8 cellular contexts compared by ENCODE assay signal in the genomic region with DNA sequence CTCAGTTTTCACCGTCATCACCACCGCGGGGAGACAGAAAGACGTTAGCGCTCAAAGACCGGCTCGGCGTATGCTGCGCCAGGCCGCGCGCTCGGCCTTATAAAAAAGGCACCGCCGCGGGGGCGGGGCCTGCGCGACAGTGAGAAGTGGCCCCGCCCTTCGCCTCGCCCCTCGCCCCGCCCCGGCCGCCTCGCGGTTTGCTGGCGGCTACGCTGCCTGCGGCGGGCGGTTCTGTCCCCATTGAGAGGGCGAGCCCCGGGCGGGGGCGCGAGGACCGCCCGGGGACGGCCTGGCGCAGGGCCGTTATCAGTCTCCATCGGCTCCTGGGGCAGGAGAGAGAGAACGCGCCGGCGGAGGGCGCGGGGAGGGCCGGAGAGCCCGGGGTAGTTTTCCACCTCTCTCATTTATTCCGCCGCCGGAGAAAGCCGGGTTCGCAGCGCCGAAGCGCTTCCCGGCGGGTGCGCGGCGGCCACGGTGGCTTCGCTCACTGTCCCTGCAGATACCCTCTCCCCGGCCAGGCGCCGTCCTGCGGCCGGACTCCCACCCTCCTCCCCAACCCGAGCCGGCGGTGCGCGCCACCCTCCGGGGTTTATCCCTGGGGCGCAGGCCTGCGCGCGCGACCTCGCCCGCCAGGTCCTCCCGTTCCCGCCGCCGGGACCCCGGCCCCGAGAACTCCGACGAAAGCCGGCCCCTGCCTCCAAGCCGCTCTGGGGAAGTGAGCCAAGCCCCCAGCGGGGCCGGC.
DNase-seq lines count a peak whose midpoint lies in the region; ATAC-seq and TF ChIP-seq lines count a peak whose summit lies in the region.

No MANE protein-coding gene starts in this region.

- H3K4me3 Mint-ChIP-seq in activated naive CD8-positive, alpha-beta T cell treated with anti-CD3 and anti-CD28 coated beads, Interleukin-2, amount 50 U/mL, for 24 hours, result peak overlapping the region; percentile 97

- TF ChIP-seq EP300 in transverse colon (IDR thresholded peaks at IDR 0.05; ENCODE audit: low read depth), result no peak

- peak; percentile 99 for TF ChIP-seq POLR2A in transverse colon (IDR thresholded peaks at IDR 0.05)

- peak; percentile 90 for ATAC-seq in HG02610 (IDR thresholded peaks at IDR 0.05; ENCODE audit: unreplicated experiment)
- ATAC-seq in activated naive CD8-positive, alpha-beta T cell treated with anti-CD3 and anti-CD28 coated beads, Interleukin-2, amount 50 U/mL, for 24 hours, result peak; percentile 79

- H3K9ac ChIP-seq in SU-DHL-6 (ENCODE audit: low read length), result peak overlapping the region; percentile 86

- peaks cover 69% of the 10 kb centered on the region for H3K4me1 Mint-ChIP-seq in activated naive CD8-positive, alpha-beta T cell treated with anti-CD3 and anti-CD28 coated beads, Interleukin-2, amount 50 U/mL, for 24 hours

- H3K9me2 ChIP-seq in SU-DHL-6 (replicated peaks; ENCODE audit: insufficient read depth, low read length), result no peaks in the 10 kb centered on the region

- H3K27me3 ChIP-seq in SU-DHL-6 (ENCODE audit: low read length) (no peaks in the 10 kb centered on the region), cardiac muscle cell (peaks cover 20% of the 10 kb centered on the region), transverse colon (no peaks in the 10 kb centered on the region)

- H3K4me3 ChIP-seq in GM12864 (ENCODE audit: low read depth, low read length), result peak overlapping the region; percentile 81
- peak overlapping the region; percentile 93 for H3K4me3 ChIP-seq in SU-DHL-6 (ENCODE audit: insufficient read depth, low read length, poor library complexity, severe bottlenecking)
- peak overlapping the region; percentile 68 for H3K4me3 ChIP-seq in cardiac muscle cell
- H3K4me3 ChIP-seq in transverse colon, result peak overlapping the region; percentile 33 to 90 (median 75)

- 1% methylated on average over 48 of the region's 97 CpGs; no CpG with 5 or more reads in 1 of the 2 donors for WGBS in transverse colon (ENCODE audit: low coverage in 1 of 2), 2 donors

- peaks cover 39% of the 10 kb centered on the region for H3K79me2 ChIP-seq in SU-DHL-6 (ENCODE audit: insufficient read depth, low read length)

- H3K36me3 ChIP-seq in SU-DHL-6 (ENCODE audit: low read length), result peaks cover 40% of the 10 kb centered on the region
- H3K36me3 ChIP-seq in cardiac muscle cell, result no peaks in the 10 kb centered on the region
- peaks cover 0 to 35% (median 8%) of the 10 kb centered on the region in 4 donors for H3K36me3 ChIP-seq in transverse colon

- in situ Hi-C loops in transverse colon (cut with MboI; ENCODE audit: low pct_ligation_motif_present in 1 of 4, low pct_unique_long_range_greater_than_20kb in 1 of 4, low sequenced_read_pairs in 3 of 4), result loop anchor here (5.0 to 25.0 kb wide), 8 partner anchors 462 to 762 kb away; no protein-coding TSS in a partner anchor

- peaks cover 24% of the 10 kb centered on the region for H4K20me1 ChIP-seq in SU-DHL-6 (ENCODE audit: low read depth, low read length)

- H3K9me3 ChIP-seq in SU-DHL-6 (ENCODE audit: insufficient read depth, low read length) (no peaks in the 10 kb centered on the region), cardiac muscle cell (ENCODE audit: low read depth) (no peaks in the 10 kb centered on the region), transverse colon (no peaks in the 10 kb centered on the region)

- intact Hi-C loops in transverse colon (cut with DNase I; ENCODE audit: low total_unique reads), result loop anchor here (5.0 to 10.0 kb wide), 2 partner anchors 460 to 707 kb away; no protein-coding TSS in a partner anchor

- H3K4me2 ChIP-seq in SU-DHL-6 (ENCODE audit: low read depth, low read length, poor library complexity, severe bottlenecking), result peak overlapping the region; percentile 91

- H3K4me1 ChIP-seq in cardiac muscle cell (ENCODE audit: low read depth), result peaks cover 5% of the 10 kb centered on the region
- H3K4me1 ChIP-seq in transverse colon, result peaks cover 0 to 30% (median 12%) of the 10 kb centered on the region in 4 donors

- peaks cover 45% of the 10 kb centered on the region for H3K36me3 Mint-ChIP-seq in activated naive CD8-positive, alpha-beta T cell treated with anti-CD3 and anti-CD28 coated beads, Interleukin-2, amount 50 U/mL, for 24 hours (ENCODE audit: low read depth)

- H3K27me3 Mint-ChIP-seq in activated naive CD8-positive, alpha-beta T cell treated with anti-CD3 and anti-CD28 coated beads, Interleukin-2, amount 50 U/mL, for 24 hours, result no peaks in the 10 kb centered on the region

- peak; percentile 7 for TF ChIP-seq CTCF in GM12864 (IDR thresholded peaks at IDR 0.05; ENCODE audit: low read depth, low read length, missing control alignments)
- TF ChIP-seq CTCF in SU-DHL-6 (IDR thresholded peaks at IDR 0.05; ENCODE audit: insufficient read depth, low read length, poor library complexity, severe bottlenecking), result no peak
- no peak for TF ChIP-seq CTCF in cardiac muscle cell (IDR thresholded peaks at IDR 0.05; ENCODE audit: low read depth, low read length)
- no peak for TF ChIP-seq CTCF in transverse colon (IDR thresholded peaks at IDR 0.05)

- peak; percentile 57 for DNase-seq in GM12864 (ENCODE audit: low read depth)
- DNase-seq in NCI-H1092 (lab: John Stamatoyannopoulos, UW), result peak; percentile 79
- DNase-seq in activated naive CD8-positive, alpha-beta T cell treated with anti-CD3 and anti-CD28 coated beads, Interleukin-2, amount 50 U/mL, for 24 hours, result peak; percentile 96
- peak; percentile 95 to 96 for DNase-seq in cardiac muscle cell (ENCODE audit: low read depth in 1 of 2, low spot score in 1 of 2)
- peak; percentile 96 for DNase-seq in pons (ENCODE audit: low spot score)
- DNase-seq in transverse colon, result peak; percentile 96

- H3K9me3 Mint-ChIP-seq in activated naive CD8-positive, alpha-beta T cell treated with anti-CD3 and anti-CD28 coated beads, Interleukin-2, amount 50 U/mL, for 24 hours, result no peaks in the 10 kb centered on the region

- peak overlapping the region; percentile 86 for H3K27ac ChIP-seq in SU-DHL-6 (ENCODE audit: low read depth, low read length)
- peak overlapping the region; percentile 24 for H3K27ac ChIP-seq in cardiac muscle cell
- peak overlapping the region; percentile 94 to 95 (median 94) for H3K27ac ChIP-seq in transverse colon

- peaks cover 62% of the 10 kb centered on the region for H3F3A ChIP-seq in SU-DHL-6 (ENCODE audit: insufficient read depth)

- H3K27ac Mint-ChIP-seq in activated naive CD8-positive, alpha-beta T cell treated with anti-CD3 and anti-CD28 coated beads, Interleukin-2, amount 50 U/mL, for 24 hours, result peak overlapping the region; percentile 96

- H2AFZ ChIP-seq in SU-DHL-6 (ENCODE audit: low read depth, low read length, severe bottlenecking), result peak overlapping the region; percentile 42

Comparison
In these comparisons a context has a peak if more than half of its experiments do, and no peak if none do; other contexts are left out.
1. Peak in every context shown above with its lines: DNase-seq, ATAC-seq, H3K4me3 ChIP-seq and H3K27ac ChIP-seq.
2. H3K27ac ChIP-seq: peak in every context shown above with its lines; median percentile 94 in transverse colon; 86 in SU-DHL-6; 24 in cardiac muscle cell.